In genomic region chr2:121052023-121052422, GRCh38 we compare ENCODE assay signal across 1 cellular context.
TF ChIP-seq lines count a peak whose summit lies in the region.

No MANE protein-coding gene starts in this region.

TF ChIP-seq in K562, 482 proteins besides CTCF, POLR2A, EP300 and RAD21 (continued from another document):
- no peak for TF ChIP-seq ZNF512 (tag; IDR thresholded peaks at IDR 0.05)
TF ChIP-seq in K562: peak in this region for 1.
